In the genomic region with DNA sequence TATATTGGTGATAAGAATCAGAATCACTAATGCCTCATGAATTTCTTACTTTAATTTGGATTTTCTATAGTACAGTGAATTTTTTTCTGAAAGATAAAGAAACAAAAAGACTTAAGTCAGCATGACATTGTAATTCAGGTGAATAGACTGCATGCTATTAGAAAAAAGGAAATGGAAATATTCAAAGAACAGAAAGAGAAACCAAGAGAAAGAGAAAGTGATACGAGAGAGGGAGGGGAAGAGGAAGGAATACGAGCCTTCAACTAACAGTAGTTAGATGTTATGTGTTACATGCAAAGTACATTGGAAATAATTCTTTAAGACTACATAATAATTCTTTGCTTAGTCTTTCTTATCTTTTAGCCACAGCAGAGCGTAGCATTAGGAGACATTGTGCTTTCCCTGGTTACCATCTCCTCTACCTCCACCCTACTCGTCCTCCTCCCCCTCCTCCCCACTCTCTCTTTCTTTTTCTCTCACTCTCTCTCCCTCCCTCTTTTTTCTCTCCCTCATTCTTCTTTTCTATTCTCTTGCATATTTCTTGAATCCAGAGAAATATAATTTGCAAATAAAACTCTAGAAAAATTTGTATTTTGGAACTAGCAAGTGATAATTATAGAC, we compare ENCODE assay signal across 9 cellular contexts. TPM values are rescaled to one million over a fixed set of nuclear protein-coding genes. Genes with fewer than 3 reads are reported as not detected.
DNase-seq lines count a peak whose midpoint lies in the region; ATAC-seq, FAIRE-seq and TF ChIP-seq lines count a peak whose summit lies in the region.
"Had no signal": no experiment of that assay in that cellular context is flagged by ENCODE, and none has a peak within 500 bp of the region (broad histone marks: within the 10 kb centered on the region; RNA-seq: fewer than 3 reads in every experiment).

No MANE protein-coding gene starts in this region.

- no peak for FAIRE-seq in HTR-8/SVneo (lab: Jason Lieb, UNC)

- in situ Hi-C loops in GM13976 (cut with MboI; ENCODE audit: low sequenced_read_pairs, unreplicated experiment) = no loop called here

- H3K4me1 Mint-ChIP-seq in immature natural killer cell (peaks cover 3 to 10% of the 10 kb centered on the region in 2 donors), endothelial cell (ENCODE audit: unreplicated experiment) (no peaks in the 10 kb centered on the region)

- TF ChIP-seq CTCF in GM13976 (IDR thresholded peaks at IDR 0.05; ENCODE audit: borderline replicate concordance, control extremely low read depth, extremely low read depth, insufficient read depth, missing control alignments) = no peak
- no peak for TF ChIP-seq CTCF in HL-60 (IDR thresholded peaks at IDR 0.05; ENCODE audit: insufficient read depth, low read length)
- TF ChIP-seq CTCF in endothelial cell (IDR thresholded peaks at IDR 0.05; ENCODE audit: unreplicated experiment) = no peak

- CTCF ChIA-PET in HEK293T (lab: Yijun Ruan, JAX) = no interaction called here

- H3K36me3 Mint-ChIP-seq in immature natural killer cell (no peaks in the 10 kb centered on the region), endothelial cell (ENCODE audit: low read depth, unreplicated experiment) (no peaks in the 10 kb centered on the region)

- POLR2A ChIA-PET in HEK293T (lab: Yijun Ruan, JAX) = no interaction called here

- no peaks in the 10 kb centered on the region for H3K27me3 Mint-ChIP-seq in immature natural killer cell (ENCODE audit: low read depth in 3 of 3)
- H3K27me3 Mint-ChIP-seq in endothelial cell (ENCODE audit: unreplicated experiment) = no peaks in the 10 kb centered on the region

- H3K27ac ChIP-seq in HL-60 (replicated peaks) = no peak overlapping the region
- H3K27ac ChIP-seq: KMS-11 had no signal

- H3K27me3 ChIP-seq in HL-60 (ENCODE audit: insufficient read depth, poor library complexity, severe bottlenecking) = no peaks in the 10 kb centered on the region

- peak; percentile 99 for ATAC-seq in GM21515 (IDR thresholded peaks at IDR 0.05; ENCODE audit: unreplicated experiment)

- H3K4me3 Mint-ChIP-seq in immature natural killer cell (peak overlapping the region; percentile 53 to 70 (median 60)), endothelial cell (ENCODE audit: unreplicated experiment) (no peak overlapping the region)

- H3K27ac Mint-ChIP-seq in immature natural killer cell (peak overlapping the region in 3 of 6 donors; percentile 2 to 57 (median 3)), endothelial cell (ENCODE audit: unreplicated experiment) (no peak overlapping the region)

- DNase-seq in GM13976 (ENCODE audit: low spot score) (peak; percentile 35), HL-60 (ENCODE audit: low read depth in 1 of 2, low spot score in 1 of 2) (no peak), immature natural killer cell (peak in 1 of 3 donors; percentile 3), endothelial cell (ENCODE audit: low spot score) (no peak), HEK293T (ENCODE audit: extremely low spot score) (no peak), NCI-H446 (lab: John Stamatoyannopoulos, UW) (no peak), HTR-8/SVneo (ENCODE audit: insufficient read length, low spot score) (no peak)

- H3K9me3 Mint-ChIP-seq in immature natural killer cell (peaks cover 2 to 26% (median 14%) of the 10 kb centered on the region in 6 donors), endothelial cell (ENCODE audit: unreplicated experiment) (no peaks in the 10 kb centered on the region)

- H3K4me3 ChIP-seq in HL-60 (replicated peaks; ENCODE audit: insufficient read depth, low read length) = peak overlapping the region; percentile 35

TF ChIP-seq in HEK293T, 16 proteins besides CTCF, POLR2A, EP300 and RAD21:
- no peak for TF ChIP-seq ELF4 (IDR thresholded peaks at IDR 0.05)
- no peak for TF ChIP-seq BHLHE40 (IDR thresholded peaks at IDR 0.05; ENCODE audit: borderline replicate concordance)
- no peak for TF ChIP-seq FOXA1 (IDR thresholded peaks at IDR 0.05)
- TF ChIP-seq TARDBP (IDR thresholded peaks at IDR 0.05) = no peak
- TF ChIP-seq ZNF384 (IDR thresholded peaks at IDR 0.05) = no peak
- TF ChIP-seq NFRKB (IDR thresholded peaks at IDR 0.05) = no peak
- no peak for TF ChIP-seq HDGF (IDR thresholded peaks at IDR 0.05; ENCODE audit: borderline replicate concordance)
- TF ChIP-seq, protein P1, sequence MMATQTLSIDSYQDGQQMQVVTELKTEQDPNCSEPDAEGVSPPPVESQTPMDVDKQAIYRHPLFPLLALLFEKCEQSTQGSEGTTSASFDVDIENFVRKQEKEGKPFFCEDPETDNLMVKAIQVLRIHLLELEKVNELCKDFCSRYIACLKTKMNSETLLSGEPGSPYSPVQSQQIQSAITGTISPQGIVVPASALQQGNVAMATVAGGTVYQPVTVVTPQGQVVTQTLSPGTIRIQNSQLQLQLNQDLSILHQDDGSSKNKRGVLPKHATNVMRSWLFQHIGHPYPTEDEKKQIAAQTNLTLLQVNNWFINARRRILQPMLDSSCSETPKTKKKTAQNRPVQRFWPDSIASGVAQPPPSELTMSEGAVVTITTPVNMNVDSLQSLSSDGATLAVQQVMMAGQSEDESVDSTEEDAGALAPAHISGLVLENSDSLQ (IDR thresholded peaks at IDR 0.05) = no peak
- TF ChIP-seq FOXM1 (IDR thresholded peaks at IDR 0.05; ENCODE audit: borderline replicate concordance) = no peak
- no peak for TF ChIP-seq FOXK2 (IDR thresholded peaks at IDR 0.05)
- no peak for TF ChIP-seq LEF1 (IDR thresholded peaks at IDR 0.05; ENCODE audit: borderline replicate concordance)

RNA-seq across cellular contexts. Expression of gene ADGRL4, which starts 46.4 kb away (rescaled TPM):
- not detected for polyA plus RNA-seq in immature natural killer cell
- total RNA-seq in endothelial cell (ENCODE audit: unreplicated experiment) = 198 TPM
